In genomic region chr22:40196628-40197027, GRCh38 we compare ENCODE assay signal across 9 cellular contexts. TPM values are rescaled to one million over a fixed set of nuclear protein-coding genes. Genes with fewer than 3 reads are reported as not detected.
DNase-seq lines count a peak whose midpoint lies in the region; ATAC-seq, FAIRE-seq and TF ChIP-seq lines count a peak whose summit lies in the region.
"Had no signal": no experiment of that assay in that cellular context is flagged by ENCODE, and none has a peak within 500 bp of the region (broad histone marks: within the 10 kb centered on the region; RNA-seq: fewer than 3 reads in every experiment).

No MANE protein-coding gene starts in this region.

- H3K4me2 ChIP-seq in endothelial cell of umbilical vein (ENCODE audit: insufficient read depth, low read length) = peak overlapping the region; percentile 19

- H3K79me2 ChIP-seq in endothelial cell of umbilical vein (ENCODE audit: control insufficient read depth, insufficient read depth, low read length) = peaks cover 66% of the 10 kb centered on the region

- in situ Hi-C loops in gastrocnemius medialis (cut with MboI; ENCODE audit: low sequenced_read_pairs in 4 of 4) = no loop called here

- H3K4me1 ChIP-seq in endothelial cell of umbilical vein (ENCODE audit: control insufficient read depth, extremely low read depth, insufficient read depth, low read length) (peaks cover 10% of the 10 kb centered on the region), gastrocnemius medialis (peaks cover 50 to 83% of the 10 kb centered on the region in 2 donors)

- TF ChIP-seq CTCF in GM10266 (IDR thresholded peaks at IDR 0.05; ENCODE audit: control insufficient read depth, insufficient read depth, low read depth, missing control alignments) = no peak
- TF ChIP-seq CTCF in endothelial cell of umbilical vein (IDR thresholded peaks at IDR 0.05; ENCODE audit: extremely low read depth in 1 of 2, insufficient read depth in 1 of 2, low read depth in 1 of 2, low read length in 2 of 2) = no peak
- no peak for TF ChIP-seq CTCF in gastrocnemius medialis (IDR thresholded peaks at IDR 0.05 in 4 of 5, conservative IDR thresholded peaks at IDR 0.05 in 1 of 5)

- CTCF ChIA-PET in T-cell (lab: Charles Lee) (no interaction called here), endothelial cell of umbilical vein (lab: Charles Lee) (interaction anchor here (0.9 to 1.5 kb wide), 2 partner anchors 17 to 151 kb away, joined by 3 to 4 read pairs; no protein-coding TSS in a partner anchor)

- H3K27ac ChIP-seq in endothelial cell of umbilical vein (ENCODE audit: insufficient read depth, low read depth, low read length) (no peak overlapping the region), gastrocnemius medialis (peak overlapping the region; percentile 30 to 49 (median 43))

- ATAC-seq in T-cell (replicated peaks in 1 of 4) (peak in 2 of 4 experiments; percentile 19 to 47), gastrocnemius medialis (peak in 1 of 2 donors; percentile 42), HG03045 (IDR thresholded peaks at IDR 0.05; ENCODE audit: unreplicated experiment) (no peak)

- no peak overlapping the region for H2AFZ ChIP-seq in endothelial cell of umbilical vein (ENCODE audit: low read depth, low read length)

- dilution Hi-C loops in endothelial cell of umbilical vein (cut with MboI; ENCODE audit: extremely low pct_ligation_motif_present, low sequenced_read_pairs) = no loop called here

- H3K4me1 Mint-ChIP-seq in T-cell = peaks cover 86 to 89% (median 87%) of the 10 kb centered on the region in 3 donors

- H3K36me3 Mint-ChIP-seq in T-cell = peaks cover 6% of the 10 kb centered on the region

- DNase-seq in GM10266 (ENCODE audit: extremely low spot score) (peak; percentile 39), T-cell (no peak), endothelial cell of umbilical vein (ENCODE audit: low read depth, low spot score) (peak; percentile 85), gastrocnemius medialis (no peak), OCI-M2 (lab: John Stamatoyannopoulos, UW; ENCODE audit: unreplicated experiment) (no peak), NCI-H345 treated with DMSO at 0.1 percent for 48 hours (lab: John Stamatoyannopoulos, UW; ENCODE audit: unreplicated experiment) (no peak), T-helper 9 cell (no peak)

- peak; percentile 81 for FAIRE-seq in endothelial cell of umbilical vein (lab: Jason Lieb, UNC)
- FAIRE-seq: islet of Langerhans had no signal

- TF ChIP-seq POLR2A in endothelial cell of umbilical vein (IDR thresholded peaks at IDR 0.05; ENCODE audit: low read depth, low read length) (no peak), gastrocnemius medialis (IDR thresholded peaks at IDR 0.05) (no peak)

- BruUV-seq in endothelial cell of umbilical vein (replicated peaks; lab: Mats Ljungman, UMichigan) = no TSS peak

- no peak overlapping the region for H3K4me3 Mint-ChIP-seq in T-cell

- H3K4me3 ChIP-seq in endothelial cell of umbilical vein (replicated peaks in 1 of 3; ENCODE audit: insufficient read depth in 1 of 3, low read depth in 1 of 3, low read length in 3 of 3) = no peak overlapping the region
- H3K4me3 ChIP-seq in gastrocnemius medialis = no peak overlapping the region

- H3K27ac Mint-ChIP-seq in T-cell = peak overlapping the region; percentile 77 to 85

- no peaks in the 10 kb centered on the region for H3K9me3 ChIP-seq in endothelial cell of umbilical vein (replicated peaks; ENCODE audit: control insufficient read depth, insufficient read depth, low read length)
- no peaks in the 10 kb centered on the region for H3K9me3 ChIP-seq in gastrocnemius medialis

- H3K27me3 Mint-ChIP-seq in T-cell = no peaks in the 10 kb centered on the region

- no peaks in the 10 kb centered on the region for H3K27me3 ChIP-seq in endothelial cell of umbilical vein (ENCODE audit: control insufficient read depth in 2 of 2, insufficient read depth in 2 of 2, low read length in 2 of 2)
- H3K27me3 ChIP-seq in gastrocnemius medialis = no peaks in the 10 kb centered on the region

- no peaks in the 10 kb centered on the region for H3K36me3 ChIP-seq in endothelial cell of umbilical vein (ENCODE audit: control insufficient read depth in 2 of 2, extremely low read depth in 1 of 2, insufficient read depth in 2 of 2, low read length in 2 of 2)
- no peaks in the 10 kb centered on the region for H3K36me3 ChIP-seq in gastrocnemius medialis

- H3K9me3 Mint-ChIP-seq in T-cell = no peaks in the 10 kb centered on the region

- H4K20me1 ChIP-seq in endothelial cell of umbilical vein (replicated peaks; ENCODE audit: control insufficient read depth, extremely low read depth, insufficient read depth, low read length) = peaks cover 6% of the 10 kb centered on the region

- no peaks in the 10 kb centered on the region for H3K9me1 ChIP-seq in endothelial cell of umbilical vein (replicated peaks; ENCODE audit: control insufficient read depth, extremely low read depth, insufficient read depth, low read length)

- intact Hi-C loops in endothelial cell of umbilical vein (cut with micrococcal nuclease) (no loop called here), gastrocnemius medialis (cut with DNase I; ENCODE audit: low total_unique reads) (loop anchor here (5.0 kb wide), 1 partner anchor 76 kb away; no protein-coding TSS in a partner anchor)

- H3K9ac ChIP-seq in endothelial cell of umbilical vein (replicated peaks; ENCODE audit: extremely low read depth, insufficient read depth, low read length) = no peak overlapping the region

- POLR2A ChIA-PET in T-cell (lab: Charles Lee) (interaction anchor here in 1 of 2 donors (0.8 kb wide), 1 partner anchor 24 kb away, joined by 3 read pairs; no protein-coding TSS in a partner anchor), endothelial cell of umbilical vein (lab: Charles Lee) (no interaction called here)

TF ChIP-seq in endothelial cell of umbilical vein, 7 proteins besides CTCF, POLR2A, EP300 and RAD21:
- TF ChIP-seq JUN (IDR thresholded peaks at IDR 0.05; ENCODE audit: borderline replicate concordance, insufficient read depth, insufficient read length, low read depth) = peak; percentile 64
- TF ChIP-seq EZH2 (IDR thresholded peaks at IDR 0.05; ENCODE audit: borderline replicate concordance, low read depth, low read length, severe bottlenecking) = no peak
- TF ChIP-seq POLR2AphosphoS5 (IDR thresholded peaks at IDR 0.05; ENCODE audit: insufficient read depth, low read depth, low read length) = no peak
- no peak for TF ChIP-seq MYC (IDR thresholded peaks at IDR 0.05; ENCODE audit: low read depth, low read length)
- no peak for TF ChIP-seq GATA2 (IDR thresholded peaks at IDR 0.05; ENCODE audit: insufficient read depth, insufficient read length, low read depth, low read length)
- TF ChIP-seq FOS (IDR thresholded peaks at IDR 0.05; ENCODE audit: borderline replicate concordance, insufficient read depth, low read length) = peak; percentile 83
- no peak for TF ChIP-seq MAX (IDR thresholded peaks at IDR 0.05; ENCODE audit: insufficient read depth, insufficient read length)

RNA-seq across cellular contexts. Expression of gene TNRC6B, which starts 18.9 kb away (rescaled TPM):
- 100 to 1,000 TPM; 122 to 173 (median 143) TPM for total RNA-seq in T-cell
- 33.3 and 37.2 TPM in 2 replicates for total RNA-seq in endothelial cell of umbilical vein
- polyA plus RNA-seq in endothelial cell of umbilical vein = 8.5 and 10.6 TPM in 2 replicates
- polyA plus RNA-seq in endothelial cell of umbilical vein (2011; cell fraction: cytosol; rRNA removed) = 7.3 and 7.7 TPM in 2 replicates
- polyA plus RNA-seq in endothelial cell of umbilical vein (2011; cell fraction: nucleus; rRNA removed) = 16.9 and 21.7 TPM in 2 replicates
- polyA plus RNA-seq in endothelial cell of umbilical vein (2012) = 6.3 and 9.0 TPM in 2 replicates
- polyA minus RNA-seq in endothelial cell of umbilical vein = 40.4 and 50.1 TPM in 2 replicates
- polyA minus RNA-seq in endothelial cell of umbilical vein (2011; cell fraction: cytosol; rRNA and poly(A)+ RNA removed) = 12.3 TPM
- 49.4 and 51.6 TPM in 2 replicates for polyA minus RNA-seq in endothelial cell of umbilical vein (2011; cell fraction: nucleus; rRNA and poly(A)+ RNA removed)
- 10 to 100 TPM; 31.9 to 76.7 (median 57.0) TPM for total RNA-seq in gastrocnemius medialis

Comparison
In these comparisons a context has a peak if more than half of its experiments do, and no peak if none do; other contexts are left out.
1. DNase-seq: peak in GM10266 (single experiment) and endothelial cell of umbilical vein (single experiment); none in T-cell (0 of 34), gastrocnemius medialis (0 of 2), OCI-M2 (single experiment), NCI-H345 treated with DMSO at 0.1 percent for 48 hours (single experiment) and T-helper 9 cell (single experiment).